9 cellular contexts compared by ENCODE assay signal in the genomic region with DNA sequence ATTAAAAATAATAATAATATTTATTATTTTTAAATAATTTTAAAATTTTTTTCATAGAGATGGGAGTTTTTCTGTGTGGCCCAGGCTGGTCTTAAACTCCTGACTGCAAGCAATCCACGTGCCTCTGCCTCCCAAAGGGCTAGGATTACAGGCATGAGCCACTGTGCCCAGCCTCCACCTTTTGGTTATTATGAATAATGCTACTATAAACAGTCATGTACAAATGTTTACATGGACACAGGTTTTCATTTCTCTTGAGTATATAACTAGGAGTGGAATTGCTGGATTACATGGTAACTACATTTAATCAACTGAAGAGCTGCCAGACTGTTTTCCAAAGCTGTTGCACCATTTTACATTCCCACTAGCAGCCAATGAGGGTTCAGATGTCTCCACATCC.
"Had no signal": no experiment of that assay in that cellular context is flagged by ENCODE, and none has a peak within 500 bp of the region (broad histone marks: within the 10 kb centered on the region; RNA-seq: fewer than 3 reads in every experiment).

No MANE protein-coding gene starts in this region.

- H3K4me3 ChIP-seq: GM23338 had no signal

- H3K9me3 Mint-ChIP-seq: HFFc6 had no signal

- H3K4me1 Mint-ChIP-seq: IgD-negative memory B cell had no signal

- DNase-seq: H9, HFFc6, Karpas-422, KBM-7 had no signal

- H3K27ac Mint-ChIP-seq: GM23338, H9, HFFc6, IgD-negative memory B cell had no signal

- ATAC-seq: GM23338, HCT116 had no signal

- H3K9ac ChIP-seq: KMS-11 had no signal

- H3K4me3 Mint-ChIP-seq: GM23338, H9, HFFc6, IgD-negative memory B cell had no signal

- H3K27me3 Mint-ChIP-seq: IgD-negative memory B cell had no signal

- H3K27ac ChIP-seq: HL-60, KMS-11 had no signal

- H2AFZ ChIP-seq: GM23338 had no signal

- H3K4me2 ChIP-seq: GM23338, KMS-11 had no signal
